8 cellular contexts compared by ENCODE assay signal in genomic region chr10:28393956-28394568, GRCh38.
DNase-seq lines count a peak whose midpoint lies in the region; ATAC-seq and TF ChIP-seq lines count a peak whose summit lies in the region.

No MANE protein-coding gene starts in this region.

- intact Hi-C loops in activated B cell treated with CpG ODN at 0.5 μM for 24 hours (cut with micrococcal nuclease): loop anchor here (1.0 kb wide), 2 partner anchors 144 to 836 kb away; no protein-coding TSS in a partner anchor

- H3K36me3 Mint-ChIP-seq in activated B cell treated with CpG ODN at 0.5 μM for 24 hours (ENCODE audit: low read depth): no peaks in the 10 kb centered on the region

- H3K9me3 Mint-ChIP-seq in activated B cell treated with CpG ODN at 0.5 μM for 24 hours: no peaks in the 10 kb centered on the region

- H3K27me3 Mint-ChIP-seq in activated B cell treated with CpG ODN at 0.5 μM for 24 hours: peaks cover 4% of the 10 kb centered on the region

- H3K4me3 ChIP-seq in cardiac fibroblast (replicated peaks in 1 of 2; ENCODE audit: low read depth in 2 of 2, low read length in 2 of 2): no peak overlapping the region

- CTCF ChIA-PET in activated B cell treated with CpG ODN at 0.5 μM for 24 hours (lab: Charles Lee): interaction anchor here (0.6 to 4.6 kb wide), 20 partner anchors 8 to 652 kb away, joined by 3 to 40 read pairs (median 4); partner anchors contain the start of gene MPP7

- peaks cover 4% of the 10 kb centered on the region for H3K4me1 Mint-ChIP-seq in activated B cell treated with CpG ODN at 0.5 μM for 24 hours

- TF ChIP-seq CTCF in GM12873 (IDR thresholded peaks at IDR 0.05; ENCODE audit: insufficient read depth, low read depth, low read length, missing control alignments) (peak; percentile 96), activated B cell treated with CpG ODN at 0.5 μM for 24 hours (IDR thresholded peaks at IDR 0.05) (peak; percentile 85), cardiac fibroblast (IDR thresholded peaks at IDR 0.05; ENCODE audit: low read depth, low read length) (peak; percentile 92)

- no peak overlapping the region for H3K4me3 Mint-ChIP-seq in activated B cell treated with CpG ODN at 0.5 μM for 24 hours

- POLR2A ChIA-PET in activated B cell treated with CpG ODN at 0.5 μM for 24 hours (lab: Charles Lee): no interaction called here

- DNase-seq in NCI-H2107 (lab: John Stamatoyannopoulos, UW): peak; percentile 7
- peak; percentile 30 for DNase-seq in activated B cell treated with CpG ODN at 0.5 μM for 24 hours
- peak; percentile 72 to 75 for DNase-seq in cardiac fibroblast (ENCODE audit: low read depth in 2 of 2)
- peak; percentile 59 for DNase-seq in kidney tubule cell (ENCODE audit: low spot score)
- DNase-seq in stimulated activated CD4-positive, alpha-beta T cell treated with anti-CD3 and anti-CD28 coated beads, Interleukin-2, amount 100 ng/mL, for 48 hours: peak; percentile 58 to 65

- peak; percentile 71 for ATAC-seq in HG02623 (IDR thresholded peaks at IDR 0.05; ENCODE audit: unreplicated experiment)
- ATAC-seq in activated B cell treated with CpG ODN at 0.5 μM for 24 hours (ENCODE audit: low read depth): peak; percentile 56
- no peak for ATAC-seq in HG03045 (IDR thresholded peaks at IDR 0.05; ENCODE audit: unreplicated experiment)

- H3K27ac Mint-ChIP-seq in activated B cell treated with CpG ODN at 0.5 μM for 24 hours: no peak overlapping the region

Comparison
In these comparisons a context has a peak if more than half of its experiments do, and no peak if none do; other contexts are left out.
1. DNase-seq: peak in every context shown above with its lines; median percentile 74 in cardiac fibroblast; 62 in stimulated activated CD4-positive, alpha-beta T cell treated with anti-CD3 and anti-CD28 coated beads, Interleukin-2, amount 100 ng/mL, for 48 hours; 59 in kidney tubule cell; 30 in activated B cell treated with CpG ODN at 0.5 μM for 24 hours; 7 in NCI-H2107.